ENCODE assay signal across 29 cellular contexts in genomic region chr1:118878661-118879060, GRCh38.
"Had no signal": no experiment of that assay in that cellular context is flagged by ENCODE, and none has a peak within 500 bp of the region (broad histone marks: within the 10 kb centered on the region; RNA-seq: fewer than 3 reads in every experiment).

No MANE protein-coding gene starts in this region.

- H3K4me2 ChIP-seq: neural progenitor cell had no signal

- H3K4me3 ChIP-seq: left ventricle myocardium inferior, lung, neural progenitor cell, skin epidermis, suprapubic skin, thoracic aorta, tibial artery, upper lobe of right lung had no signal

- DNase-seq: hippocampal formation; kidney glomerular epithelial cell; left cardiac atrium; left ventricle myocardium inferior; mesendoderm; naive B cell; natural killer cell; nephron progenitor cell; occipital lobe; right cardiac atrium; stimulated activated CD4-positive, alpha-beta T cell treated with anti-CD3 and anti-CD28 coated beads, Interleukin-12 subunit alpha, Interleukin-12 subunit beta, amount 100 ng/mL, for 4 hours; stimulated activated CD4-positive, alpha-beta T cell treated with anti-CD3 and anti-CD28 coated beads, Interleukin-15, amount 100 ng/mL, for 24 hours; stimulated activated CD4-positive, alpha-beta T cell treated with anti-CD3 and anti-CD28 coated beads, Interleukin-2, amount 100 ng/mL, for 24 hours; stimulated activated CD4-positive, alpha-beta T cell treated with anti-CD3 and anti-CD28 coated beads, Interleukin-4, amount 100 ng/mL, for 24 hours; stimulated activated naive CD4-positive, alpha-beta T cell; tibial artery; trophoblast cell; upper lobe of right lung had no signal

- H3K79me2 ChIP-seq: parathyroid adenoma had no signal

- ATAC-seq: left cardiac atrium; natural killer cell; right cardiac atrium; sciatic nerve; stimulated activated effector memory CD8-positive, alpha-beta T cell treated with anti-CD3 and anti-CD28 coated beads, Interleukin-12 subunit alpha, Interleukin-12 subunit beta, amount 100 ng/mL, for 72 hours; upper lobe of right lung had no signal

- H2AFZ ChIP-seq: neural progenitor cell, parathyroid adenoma had no signal

- H3K27ac ChIP-seq: left ventricle myocardium inferior, neural progenitor cell, neutrophil, parathyroid adenoma, skin epidermis, suprapubic skin, thoracic aorta, tibial artery, upper lobe of right lung had no signal

- H3K27me3 ChIP-seq: neural progenitor cell, neutrophil, suprapubic skin, tibial artery, upper lobe of right lung had no signal

- H3K9ac ChIP-seq: neural progenitor cell, parathyroid adenoma had no signal

- H3K36me3 ChIP-seq: left ventricle myocardium inferior, neural progenitor cell, neutrophil, suprapubic skin, thoracic aorta, upper lobe of right lung had no signal

- FAIRE-seq: keratinocyte, urothelium cell line had no signal

- H3K4me1 ChIP-seq: left ventricle myocardium inferior, parathyroid adenoma, suprapubic skin, tibial artery, upper lobe of right lung had no signal

- H3K9me3 ChIP-seq: left ventricle myocardium inferior, neutrophil, suprapubic skin, thoracic aorta, tibial artery, upper lobe of right lung had no signal
